In genomic region chr10:98361131-98361633, GRCh38 we compare ENCODE assay signal across 8 cellular contexts. TPM values are rescaled to one million over a fixed set of nuclear protein-coding genes. Genes with fewer than 3 reads are reported as not detected.
DNase-seq lines count a peak whose midpoint lies in the region; ATAC-seq, FAIRE-seq and TF ChIP-seq lines count a peak whose summit lies in the region.

No MANE protein-coding gene starts in this region.

- no peaks in the 10 kb centered on the region for H4K20me1 ChIP-seq in endothelial cell of umbilical vein (replicated peaks; ENCODE audit: control insufficient read depth, extremely low read depth, insufficient read depth, low read length)

- peak; percentile 86 for ATAC-seq in GM18520 (IDR thresholded peaks at IDR 0.05; ENCODE audit: unreplicated experiment)
- peak; percentile 94 for ATAC-seq in HG03025 (IDR thresholded peaks at IDR 0.05; ENCODE audit: low FRiP score, unreplicated experiment)
- peak; percentile 82 to 93 for ATAC-seq in natural killer cell treated with Interleukin-12 subunit alpha and Interleukin-12 subunit beta and Interleukin-15 and Interleukin-18, amount 100 ng/mL, for 72 hours

- no peak overlapping the region for H3K4me3 Mint-ChIP-seq in natural killer cell treated with Interleukin-12 subunit alpha and Interleukin-12 subunit beta and Interleukin-15 and Interleukin-18, amount 100 ng/mL, for 72 hours

- no peak overlapping the region for H3K4me2 ChIP-seq in endothelial cell of umbilical vein (ENCODE audit: insufficient read depth, low read length)

- no peaks in the 10 kb centered on the region for H3K36me3 Mint-ChIP-seq in natural killer cell treated with Interleukin-12 subunit alpha and Interleukin-12 subunit beta and Interleukin-15 and Interleukin-18, amount 100 ng/mL, for 72 hours

- peak; percentile 98 for DNase-seq in A172 (ENCODE audit: low spot score)
- peak; percentile 23 to 41 for DNase-seq in SJCRH30
- peak; percentile 57 for DNase-seq in endothelial cell of umbilical vein (ENCODE audit: low read depth, low spot score)
- DNase-seq in natural killer cell treated with Interleukin-12 subunit alpha and Interleukin-12 subunit beta and Interleukin-15 and Interleukin-18, amount 100 ng/mL, for 72 hours (ENCODE audit: low spot score): no peak
- DNase-seq in uterus: peak; percentile 83 to 86
- no peak for DNase-seq in NCI-H1436 (lab: John Stamatoyannopoulos, UW)

- intact Hi-C loops in endothelial cell of umbilical vein (cut with micrococcal nuclease): no loop called here
- intact Hi-C loops in uterus (cut with DNase I; ENCODE audit: low total_unique reads): no loop called here

- TF ChIP-seq CTCF in endothelial cell of umbilical vein (IDR thresholded peaks at IDR 0.05; ENCODE audit: extremely low read depth in 1 of 2, insufficient read depth in 1 of 2, low read depth in 1 of 2, low read length in 2 of 2) (no peak), uterus (IDR thresholded peaks at IDR 0.05) (no peak)

- H3K27me3 Mint-ChIP-seq in natural killer cell treated with Interleukin-12 subunit alpha and Interleukin-12 subunit beta and Interleukin-15 and Interleukin-18, amount 100 ng/mL, for 72 hours: no peaks in the 10 kb centered on the region

- CTCF ChIA-PET in endothelial cell of umbilical vein (lab: Charles Lee): interaction anchor here (0.9 to 1.4 kb wide), 5 partner anchors 16 to 492 kb away, joined by 3 to 4 read pairs (median 3); no protein-coding TSS in a partner anchor

- H3K4me3 ChIP-seq in SJCRH30 (no peak overlapping the region), endothelial cell of umbilical vein (replicated peaks in 1 of 3; ENCODE audit: insufficient read depth in 1 of 3, low read depth in 1 of 3, low read length in 3 of 3) (no peak overlapping the region), uterus (no peak overlapping the region)

- H3K79me2 ChIP-seq in endothelial cell of umbilical vein (ENCODE audit: control insufficient read depth, insufficient read depth, low read length): no peaks in the 10 kb centered on the region

- no peaks in the 10 kb centered on the region for H3K36me3 ChIP-seq in SJCRH30
- H3K36me3 ChIP-seq in endothelial cell of umbilical vein (ENCODE audit: control insufficient read depth in 2 of 2, extremely low read depth in 1 of 2, insufficient read depth in 2 of 2, low read length in 2 of 2): no peaks in the 10 kb centered on the region
- H3K36me3 ChIP-seq in uterus: no peaks in the 10 kb centered on the region

- H3K27ac Mint-ChIP-seq in natural killer cell treated with Interleukin-12 subunit alpha and Interleukin-12 subunit beta and Interleukin-15 and Interleukin-18, amount 100 ng/mL, for 72 hours: no peak overlapping the region

- H3K4me1 Mint-ChIP-seq in natural killer cell treated with Interleukin-12 subunit alpha and Interleukin-12 subunit beta and Interleukin-15 and Interleukin-18, amount 100 ng/mL, for 72 hours (ENCODE audit: low read depth in 2 of 2): peaks cover 7 to 8% of the 10 kb centered on the region in 2 donors

- POLR2A ChIA-PET in endothelial cell of umbilical vein (lab: Charles Lee): no interaction called here

- H3K4me1 ChIP-seq in SJCRH30: no peaks in the 10 kb centered on the region
- H3K4me1 ChIP-seq in endothelial cell of umbilical vein (ENCODE audit: control insufficient read depth, extremely low read depth, insufficient read depth, low read length): no peaks in the 10 kb centered on the region
- no peaks in the 10 kb centered on the region for H3K4me1 ChIP-seq in uterus

- H3K9me3 ChIP-seq in SJCRH30 (replicated peaks) (no peaks in the 10 kb centered on the region), endothelial cell of umbilical vein (replicated peaks; ENCODE audit: control insufficient read depth, insufficient read depth, low read length) (no peaks in the 10 kb centered on the region), uterus (no peaks in the 10 kb centered on the region)

- no TSS peak for BruUV-seq in endothelial cell of umbilical vein (replicated peaks; lab: Mats Ljungman, UMichigan)

- FAIRE-seq in endothelial cell of umbilical vein (lab: Jason Lieb, UNC): no peak

- no peak overlapping the region for H3K9ac ChIP-seq in endothelial cell of umbilical vein (replicated peaks; ENCODE audit: extremely low read depth, insufficient read depth, low read length)

- H3K9me1 ChIP-seq in endothelial cell of umbilical vein (replicated peaks; ENCODE audit: control insufficient read depth, extremely low read depth, insufficient read depth, low read length): no peaks in the 10 kb centered on the region

- no peak overlapping the region for H3K27ac ChIP-seq in SJCRH30
- H3K27ac ChIP-seq in endothelial cell of umbilical vein (ENCODE audit: insufficient read depth, low read depth, low read length): no peak overlapping the region
- peak overlapping the region; percentile 55 to 62 for H3K27ac ChIP-seq in uterus

- dilution Hi-C loops in endothelial cell of umbilical vein (cut with MboI; ENCODE audit: extremely low pct_ligation_motif_present, low sequenced_read_pairs): no loop called here

- no peaks in the 10 kb centered on the region for H3K9me3 Mint-ChIP-seq in natural killer cell treated with Interleukin-12 subunit alpha and Interleukin-12 subunit beta and Interleukin-15 and Interleukin-18, amount 100 ng/mL, for 72 hours

- H2AFZ ChIP-seq in endothelial cell of umbilical vein (ENCODE audit: low read depth, low read length): no peak overlapping the region

- H3K27me3 ChIP-seq in SJCRH30: 0 out of 2 replicates have a peak, but pooled peaks cover 6% of the 10 kb centered on the region
- peaks cover 3 to 14% of the 10 kb centered on the region in 2 experiments for H3K27me3 ChIP-seq in endothelial cell of umbilical vein (ENCODE audit: control insufficient read depth in 2 of 2, insufficient read depth in 2 of 2, low read length in 2 of 2)
- no peaks in the 10 kb centered on the region for H3K27me3 ChIP-seq in uterus

- no peak for TF ChIP-seq POLR2A in endothelial cell of umbilical vein (IDR thresholded peaks at IDR 0.05; ENCODE audit: low read depth, low read length)
- TF ChIP-seq POLR2A in uterus (IDR thresholded peaks at IDR 0.05): no peak

TF ChIP-seq in endothelial cell of umbilical vein, 7 proteins besides CTCF, POLR2A, EP300 and RAD21:
- TF ChIP-seq GATA2 (IDR thresholded peaks at IDR 0.05; ENCODE audit: insufficient read depth, insufficient read length, low read depth, low read length): no peak
- TF ChIP-seq FOS (IDR thresholded peaks at IDR 0.05; ENCODE audit: borderline replicate concordance, insufficient read depth, low read length): no peak
- TF ChIP-seq POLR2AphosphoS5 (IDR thresholded peaks at IDR 0.05; ENCODE audit: insufficient read depth, low read depth, low read length): no peak
- TF ChIP-seq JUN (IDR thresholded peaks at IDR 0.05; ENCODE audit: borderline replicate concordance, insufficient read depth, insufficient read length, low read depth): no peak
- TF ChIP-seq MYC (IDR thresholded peaks at IDR 0.05; ENCODE audit: low read depth, low read length): no peak
- TF ChIP-seq MAX (IDR thresholded peaks at IDR 0.05; ENCODE audit: insufficient read depth, insufficient read length): no peak
- no peak for TF ChIP-seq EZH2 (IDR thresholded peaks at IDR 0.05; ENCODE audit: borderline replicate concordance, low read depth, low read length, severe bottlenecking)

RNA-seq across cellular contexts. Expression of gene PYROXD2, which starts 53.8 kb away (rescaled TPM):
- 8.3 and 10.9 TPM in 2 replicates for total RNA-seq in A172 (2014; rRNA removed; shearing (Covaris generic))
- total RNA-seq in SJCRH30 (2014; rRNA removed; shearing (Covaris generic)): 0.59 and 1.1 TPM in 2 replicates
- 7.0 TPM in 2 replicates for total RNA-seq in endothelial cell of umbilical vein
- 11.8 and 13.7 TPM in 2 replicates for polyA plus RNA-seq in endothelial cell of umbilical vein
- 6.6 and 6.9 TPM in 2 replicates for polyA plus RNA-seq in endothelial cell of umbilical vein (2011; cell fraction: cytosol; rRNA removed)
- polyA plus RNA-seq in endothelial cell of umbilical vein (2011; cell fraction: nucleus; rRNA removed): 63.3 and 69.4 TPM in 2 replicates
- polyA plus RNA-seq in endothelial cell of umbilical vein (2012): 4.3 and 7.6 TPM in 2 replicates
- 3.7 and 4.3 TPM in 2 replicates for polyA minus RNA-seq in endothelial cell of umbilical vein
- polyA minus RNA-seq in endothelial cell of umbilical vein (2011; cell fraction: cytosol; rRNA and poly(A)+ RNA removed): 2.3 TPM
- 7.3 and 8.6 TPM in 2 replicates for polyA minus RNA-seq in endothelial cell of umbilical vein (2011; cell fraction: nucleus; rRNA and poly(A)+ RNA removed)
- 1 to 10 TPM; 6.1 to 7.2 TPM for total RNA-seq in natural killer cell treated with Interleukin-12 subunit alpha and Interleukin-12 subunit beta and Interleukin-15 and Interleukin-18, amount 100 ng/mL, for 72 hours
- total RNA-seq in uterus: 10 to 100 TPM in 1 of 4 donors, 1 to 10 TPM in 3; 3.6 to 12.5 (median 7.5) TPM

Comparison
In these comparisons a context has a peak if more than half of its experiments do, and no peak if none do; other contexts are left out.
1. DNase-seq: peak in A172 (single experiment), SJCRH30 (2 of 2), endothelial cell of umbilical vein (single experiment) and uterus (2 of 2); none in natural killer cell treated with Interleukin-12 subunit alpha and Interleukin-12 subunit beta and Interleukin-15 and Interleukin-18, amount 100 ng/mL, for 72 hours (single experiment) and NCI-H1436 (single experiment).
2. H3K27ac ChIP-seq: peak in uterus (2 of 2); none in SJCRH30 (single experiment) and endothelial cell of umbilical vein (single experiment).
3. Peak in every context shown above with its lines, with median percentiles within 50 percentile points of each other: ATAC-seq.